8 cellular contexts compared by ENCODE assay signal in the genomic region with DNA sequence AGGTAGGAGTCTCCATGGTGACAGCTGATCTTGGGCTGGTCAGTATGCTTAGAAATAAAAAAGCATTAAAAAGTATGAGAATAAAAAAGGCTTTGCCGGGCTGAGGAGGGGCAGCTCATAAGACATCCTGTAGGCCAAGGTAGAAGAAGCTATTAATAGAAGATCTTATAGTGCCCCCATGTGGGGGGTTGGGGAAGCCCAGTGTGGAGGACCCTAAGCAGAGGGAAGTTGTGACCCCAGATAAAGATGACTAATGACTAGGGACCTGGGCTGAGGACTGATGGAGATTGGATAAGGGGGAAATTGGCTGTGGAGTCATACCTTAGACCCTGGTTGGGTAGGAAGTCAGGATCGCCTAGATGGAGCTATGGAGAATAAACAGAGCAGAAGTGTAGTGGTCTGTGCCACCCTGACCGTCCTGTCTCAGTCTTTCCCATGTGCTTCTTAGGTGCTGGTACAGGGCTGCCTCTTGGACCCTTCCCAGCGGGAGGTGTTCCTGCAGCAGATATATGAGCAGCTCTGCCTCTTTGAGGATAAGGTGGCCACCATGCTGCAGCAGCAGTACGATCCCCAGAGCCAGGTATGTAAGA. TPM values are rescaled to one million over a fixed set of nuclear protein-coding genes. Genes with fewer than 3 reads are reported as not detected.
DNase-seq lines count a peak whose midpoint lies in the region; ATAC-seq and TF ChIP-seq lines count a peak whose summit lies in the region.

No MANE protein-coding gene starts in this region.

- H3K27me3 ChIP-seq in osteoblast (ENCODE audit: insufficient read depth, low read length) = no peaks in the 10 kb centered on the region
- no peaks in the 10 kb centered on the region for H3K27me3 ChIP-seq in thyroid gland

- H3K36me3 ChIP-seq in OCI-LY7 (ENCODE audit: insufficient read depth, low read length) (peaks cover 32% of the 10 kb centered on the region), osteoblast (ENCODE audit: insufficient read depth, low read length) (peaks cover 46% of the 10 kb centered on the region), thyroid gland (peaks cover 7 to 13% of the 10 kb centered on the region in 2 donors)

- DNase-seq in CD14-positive monocyte (ENCODE audit: low spot score) = no peak
- peak; percentile 82 for DNase-seq in HT-29 (ENCODE audit: low spot score)
- DNase-seq in OCI-LY7 (ENCODE audit: low spot score) = peak; percentile 72
- peak; percentile 51 for DNase-seq in activated T-cell treated with anti-CD3 and anti-CD28 coated beads for 24 hours (ENCODE audit: low read depth)
- DNase-seq in fibroblast of mammary gland (ENCODE audit: low read depth) = peak; percentile 60
- DNase-seq in osteoblast (ENCODE audit: insufficient read length, low spot score, missing footprints) = no peak
- DNase-seq in thyroid gland = peak; percentile 55 to 59

- H3K4me3 ChIP-seq in OCI-LY7 (ENCODE audit: low read depth, low read length, poor library complexity, severe bottlenecking) = no peak overlapping the region
- H3K4me3 ChIP-seq in fibroblast of mammary gland (ENCODE audit: control insufficient read depth, low read depth, low read length) = no peak overlapping the region
- no peak overlapping the region for H3K4me3 ChIP-seq in osteoblast (ENCODE audit: insufficient read depth, low read length)
- H3K4me3 ChIP-seq in thyroid gland (replicated peaks in 1 of 3) = no peak overlapping the region

- CTCF ChIA-PET in OCI-LY7 (lab: Charles Lee; ENCODE audit: unreplicated experiment) = interaction anchor here (1.2 to 2.0 kb wide), 3 partner anchors 47 to 187 kb away, joined by 6 to 10 read pairs (median 8); partner anchors contain the start of gene ELOVL1

- no peaks in the 10 kb centered on the region for H3K9me3 Mint-ChIP-seq in CD14-positive monocyte

- TF ChIP-seq POLR2A in thyroid gland (IDR thresholded peaks at IDR 0.05) = no peak

- H3K79me2 ChIP-seq in OCI-LY7 (ENCODE audit: insufficient read depth, low read depth, low read length) = no peaks in the 10 kb centered on the region
- no peaks in the 10 kb centered on the region for H3K79me2 ChIP-seq in osteoblast (ENCODE audit: insufficient read depth, low read length)

- H2AFZ ChIP-seq in OCI-LY7 (ENCODE audit: low read length) (no peak overlapping the region), osteoblast (ENCODE audit: low read length) (no peak overlapping the region)

- H3K27ac ChIP-seq in OCI-LY7 (ENCODE audit: low read depth, low read length, poor library complexity, severe bottlenecking) (no peak overlapping the region), osteoblast (ENCODE audit: low read depth, low read length) (no peak overlapping the region), thyroid gland (no peak overlapping the region)

- H3K36me3 Mint-ChIP-seq in CD14-positive monocyte = peaks cover 23 to 31% of the 10 kb centered on the region in 2 donors

- WGBS in thyroid gland, 2 donors = 79 to 84% methylated on average over 5 of the region's 5 CpGs

- POLR2A ChIA-PET in OCI-LY7 (lab: Charles Lee) = no interaction called here

- TF ChIP-seq CTCF in CD14-positive monocyte (IDR thresholded peaks at IDR 0.05) = peak; percentile 77
- peak; percentile 82 for TF ChIP-seq CTCF in OCI-LY7 (conservative IDR thresholded peaks at IDR 0.05; ENCODE audit: low read length)
- peak; percentile 56 for TF ChIP-seq CTCF in fibroblast of mammary gland (conservative IDR thresholded peaks at IDR 0.05; ENCODE audit: control insufficient read depth, insufficient read depth, low read depth, low read length)
- peak; percentile 61 for TF ChIP-seq CTCF in osteoblast (IDR thresholded peaks at IDR 0.05; ENCODE audit: extremely low read depth, low read depth, low read length)
- peak in 5 of 6 experiments; percentile 20 to 63 (median 50) for TF ChIP-seq CTCF in thyroid gland (IDR thresholded peaks at IDR 0.05)

- H3K4me2 ChIP-seq in OCI-LY7 (ENCODE audit: low read length) (no peak overlapping the region), osteoblast (ENCODE audit: insufficient read depth, low read length) (no peak overlapping the region)

- no peak overlapping the region for H3K4me3 Mint-ChIP-seq in CD14-positive monocyte

- H3K4me1 ChIP-seq in OCI-LY7 (ENCODE audit: insufficient read depth, low read length, poor library complexity, severe bottlenecking) (no peaks in the 10 kb centered on the region), osteoblast (ENCODE audit: insufficient read depth, low read length) (no peaks in the 10 kb centered on the region), thyroid gland (peaks cover 14 to 20% of the 10 kb centered on the region in 2 donors)

- H3K4me1 Mint-ChIP-seq in CD14-positive monocyte = no peaks in the 10 kb centered on the region

- H4K20me1 ChIP-seq in OCI-LY7 (ENCODE audit: insufficient read depth, low read length) (no peaks in the 10 kb centered on the region), osteoblast (ENCODE audit: insufficient read depth, low read length) (no peaks in the 10 kb centered on the region)

- intact Hi-C loops in CD14-positive monocyte (cut with micrococcal nuclease) = loop anchor here (1.0 to 2.0 kb wide), 2 partner anchors 187 to 188 kb away; no protein-coding TSS in a partner anchor
- intact Hi-C loops in OCI-LY7 (cut with micrococcal nuclease; ENCODE audit: unreplicated experiment) = loop anchor here (1.0 kb wide), 2 partner anchors 176 to 187 kb away; no protein-coding TSS in a partner anchor
- intact Hi-C loops in thyroid gland (cut with DNase I) = loop anchor here (5.0 kb wide), 1 partner anchor 177 kb away; no protein-coding TSS in a partner anchor

- BruUV-seq in OCI-LY7 (replicated peaks; lab: Mats Ljungman, UMichigan) = no TSS peak

- H3K9me2 ChIP-seq in OCI-LY7 (ENCODE audit: insufficient read depth, low read length) = no peaks in the 10 kb centered on the region

- no peak for ATAC-seq in GM18867 (IDR thresholded peaks at IDR 0.05; ENCODE audit: unreplicated experiment)

- no peaks in the 10 kb centered on the region for H3K27me3 Mint-ChIP-seq in CD14-positive monocyte (ENCODE audit: low read depth in 3 of 3)

- peak overlapping the region in 3 of 7 donors; percentile 35 to 70 (median 58) for H3K27ac Mint-ChIP-seq in CD14-positive monocyte

- no peaks in the 10 kb centered on the region for H3K9me3 ChIP-seq in OCI-LY7 (ENCODE audit: low read length)
- H3K9me3 ChIP-seq in osteoblast (ENCODE audit: low read depth, low read length) = no peaks in the 10 kb centered on the region
- no peaks in the 10 kb centered on the region for H3K9me3 ChIP-seq in thyroid gland

RNA-seq across cellular contexts. Expression of gene SZT2, which starts 25.0 kb away (rescaled TPM):
- polyA plus RNA-seq in CD14-positive monocyte = 1 to 10 TPM; 2.4 to 2.6 TPM
- total RNA-seq in HT-29 (2014; rRNA removed; shearing (Covaris generic)) = 17.5 and 21.9 TPM in 2 replicates
- 25.2 and 33.7 TPM in 2 replicates for total RNA-seq in OCI-LY7 (2014; rRNA removed; shearing (Covaris generic))
- total RNA-seq in OCI-LY7 (2022) (79.4 and 79.8 TPM in 2 replicates), osteoblast (41.0 and 42.0 TPM in 2 replicates), thyroid gland (100 to 1,000 TPM in 1 of 4 donors, 10 to 100 TPM in 3; 36.1 to 107 (median 58.2) TPM)

RNA-seq across cellular contexts. Expression of gene MED8, which starts 25.1 kb away (rescaled TPM):
- 10 to 100 TPM; 40.7 to 41.8 TPM for polyA plus RNA-seq in CD14-positive monocyte
- 33.9 and 36.5 TPM in 2 replicates for total RNA-seq in HT-29 (2014; rRNA removed; shearing (Covaris generic))
- total RNA-seq in OCI-LY7 (2014; rRNA removed; shearing (Covaris generic)) = 37.6 and 38.8 TPM in 2 replicates
- total RNA-seq in OCI-LY7 (2022) (37.8 and 38.4 TPM in 2 replicates), osteoblast (64.8 and 65.9 TPM in 2 replicates), thyroid gland (10 to 100 TPM; 37.7 to 48.6 (median 45.3) TPM)

RNA-seq across cellular contexts. Expression of gene HYI, which starts 39.0 kb away (rescaled TPM):
- 1 to 10 TPM in 1 of 2 donors, under 1 TPM in 1; 0.74 to 1.6 TPM for polyA plus RNA-seq in CD14-positive monocyte
- total RNA-seq in HT-29 (2014; rRNA removed; shearing (Covaris generic)) = 59.7 and 69.1 TPM in 2 replicates
- total RNA-seq in OCI-LY7 (2014; rRNA removed; shearing (Covaris generic)) = not detected in 2 replicates
- total RNA-seq in OCI-LY7 (2022) = not detected in 2 replicates
- 24.5 and 27.1 TPM in 2 replicates for total RNA-seq in osteoblast
- total RNA-seq in thyroid gland = 10 to 100 TPM; 50.6 to 92.9 (median 65.6) TPM

RNA-seq across cellular contexts. Expression of gene ELOVL1, which starts 46.9 kb away (rescaled TPM):
- 100 to 1,000 TPM; 148 to 151 TPM for polyA plus RNA-seq in CD14-positive monocyte
- 160 and 176 TPM in 2 replicates for total RNA-seq in HT-29 (2014; rRNA removed; shearing (Covaris generic))
- total RNA-seq in OCI-LY7 (2014; rRNA removed; shearing (Covaris generic)) = 24.4 and 35.9 TPM in 2 replicates
- 38.2 and 43.9 TPM in 2 replicates for total RNA-seq in OCI-LY7 (2022)
- 35.9 and 36.9 TPM in 2 replicates for total RNA-seq in osteoblast
- 100 to 1,000 TPM in 2 of 4 donors, 10 to 100 TPM in 2; 70.5 to 117 (median 85.8) TPM for total RNA-seq in thyroid gland

RNA-seq across cellular contexts. Expression of gene CDC20, which starts 55.9 kb away (rescaled TPM):
- under 1 TPM in 1 of 2 donors, not detected in 1; 0.10 TPM for polyA plus RNA-seq in CD14-positive monocyte
- 278 and 304 TPM in 2 replicates for total RNA-seq in HT-29 (2014; rRNA removed; shearing (Covaris generic))
- 153 and 174 TPM in 2 replicates for total RNA-seq in OCI-LY7 (2014; rRNA removed; shearing (Covaris generic))
- total RNA-seq in OCI-LY7 (2022) (209 and 223 TPM in 2 replicates), osteoblast (4.7 and 5.3 TPM in 2 replicates), thyroid gland (1 to 10 TPM in 3 of 4 donors, under 1 TPM in 1; 0.54 to 3.9 (median 2.2) TPM)

Comparison
In these comparisons a context has a peak if more than half of its experiments do, and no peak if none do; other contexts are left out.
1. DNase-seq: peak in HT-29 (single experiment), OCI-LY7 (single experiment), activated T-cell treated with anti-CD3 and anti-CD28 coated beads for 24 hours (single experiment), fibroblast of mammary gland (single experiment) and thyroid gland (2 of 2); none in CD14-positive monocyte (single experiment) and osteoblast (single experiment).
2. RNA of gene HYI, which starts 39.0 kb away (total RNA-seq): 50.6 to 92.9 TPM in thyroid gland, 59.7 to 69.1 TPM in HT-29 and 24.5 to 27.1 TPM in osteoblast; not detected in OCI-LY7; every median in the first group is over 10 times any median in the second.
3. Peak in every context shown above with its lines, with median percentiles within 50 percentile points of each other: CTCF ChIP-seq.